1 cellular context compared by ENCODE assay signal in the genomic region with DNA sequence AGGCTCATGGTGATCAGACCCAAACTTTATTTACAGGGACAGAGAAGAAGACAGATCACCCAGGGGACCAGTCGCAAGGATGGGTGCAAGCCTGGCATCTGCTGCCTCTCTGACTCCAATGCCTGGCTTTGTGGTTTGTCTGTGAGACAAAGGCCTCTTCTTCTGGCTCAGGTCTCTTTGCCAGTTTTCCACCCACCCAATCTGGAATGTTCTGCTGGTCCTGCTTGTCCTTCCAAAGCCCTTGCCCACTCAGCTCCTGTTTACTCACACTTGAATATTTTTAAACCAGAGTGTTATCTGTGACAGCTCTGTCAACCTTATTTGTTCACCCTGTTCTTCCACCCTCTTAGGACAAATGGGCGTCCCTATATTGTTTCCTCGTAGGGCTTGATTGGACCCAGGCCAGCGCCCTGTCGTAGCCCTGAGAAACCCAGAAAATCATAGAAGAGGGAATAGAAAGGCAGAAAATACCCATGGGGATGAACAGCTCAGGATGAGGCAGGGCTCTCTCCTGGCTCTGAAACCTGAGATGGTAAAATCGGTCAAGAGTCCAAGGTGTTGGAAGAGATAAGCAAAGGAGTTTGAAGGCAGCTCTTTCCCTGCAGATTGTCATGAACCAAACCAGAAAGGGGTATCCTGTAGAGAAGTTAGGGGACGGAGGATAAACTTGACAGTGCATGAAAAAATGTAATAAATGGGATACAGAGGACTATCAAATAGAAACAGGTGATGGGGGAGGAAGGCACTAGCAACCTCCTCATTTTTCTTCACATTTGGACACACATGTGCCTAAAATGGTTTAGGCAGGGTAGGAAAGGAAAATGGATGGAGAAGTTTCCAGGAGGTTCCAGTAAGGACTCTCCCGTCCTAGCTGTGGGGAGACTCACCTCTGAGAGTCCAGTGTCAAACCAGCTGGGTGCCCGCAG.
TF ChIP-seq lines count a peak whose summit lies in the region.

No MANE protein-coding gene starts in this region.

TF ChIP-seq in K562, 482 proteins besides CTCF, POLR2A, EP300 and RAD21 (continues in another document):
- TF ChIP-seq, protein P1, sequence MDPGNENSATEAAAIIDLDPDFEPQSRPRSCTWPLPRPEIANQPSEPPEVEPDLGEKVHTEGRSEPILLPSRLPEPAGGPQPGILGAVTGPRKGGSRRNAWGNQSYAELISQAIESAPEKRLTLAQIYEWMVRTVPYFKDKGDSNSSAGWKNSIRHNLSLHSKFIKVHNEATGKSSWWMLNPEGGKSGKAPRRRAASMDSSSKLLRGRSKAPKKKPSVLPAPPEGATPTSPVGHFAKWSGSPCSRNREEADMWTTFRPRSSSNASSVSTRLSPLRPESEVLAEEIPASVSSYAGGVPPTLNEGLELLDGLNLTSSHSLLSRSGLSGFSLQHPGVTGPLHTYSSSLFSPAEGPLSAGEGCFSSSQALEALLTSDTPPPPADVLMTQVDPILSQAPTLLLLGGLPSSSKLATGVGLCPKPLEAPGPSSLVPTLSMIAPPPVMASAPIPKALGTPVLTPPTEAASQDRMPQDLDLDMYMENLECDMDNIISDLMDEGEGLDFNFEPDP (CRISPR knock-in tag; IDR thresholded peaks at IDR 0.05) = no peak
- TF ChIP-seq CHD1 (IDR thresholded peaks at IDR 0.05; ENCODE audit: low read length) (no peak), ZNF3 (CRISPR knock-in tag; IDR thresholded peaks at IDR 0.05) (no peak), NONO (IDR thresholded peaks at IDR 0.05; ENCODE audit: low read depth in 2 of 2, low read length in 1 of 2) (no peak), MLLT1 (IDR thresholded peaks at IDR 0.05) (no peak), ZNF79 (CRISPR knock-in tag; IDR thresholded peaks at IDR 0.05; ENCODE audit: low read depth) (no peak), LARP7 (IDR thresholded peaks at IDR 0.05) (no peak), PTRF (tag; IDR thresholded peaks at IDR 0.05) (no peak), PYGO2 (tag; IDR thresholded peaks at IDR 0.05) (no peak), ZC3H4 (CRISPR knock-in tag; IDR thresholded peaks at IDR 0.05; ENCODE audit: borderline replicate concordance) (no peak), HNRNPLL (IDR thresholded peaks at IDR 0.05; ENCODE audit: low read depth, low read length, poor library complexity, severe bottlenecking) (no peak), NFIC (IDR thresholded peaks at IDR 0.05) (peak; percentile 69), MTA2 (IDR thresholded peaks at IDR 0.05; ENCODE audit: low read depth) (peak; percentile 85), TBL1XR1 (IDR thresholded peaks at IDR 0.05; ENCODE audit: low read length in 2 of 2) (no peak), ZKSCAN8 (CRISPR knock-in tag; IDR thresholded peaks at IDR 0.05) (no peak), ZNF165 (CRISPR knock-in tag; IDR thresholded peaks at IDR 0.05; ENCODE audit: borderline replicate concordance) (no peak), HINFP (tag; conservative IDR thresholded peaks at IDR 0.05; ENCODE audit: low read depth) (no peak), SMARCE1 (IDR thresholded peaks at IDR 0.05) (peak; percentile 87), KAT2B (IDR thresholded peaks at IDR 0.05; ENCODE audit: low read depth, low read length) (no peak), KDM1A (IDR thresholded peaks at IDR 0.05) (peak; percentile 73 to 78; a peak in 3 of 4 replicates), NCOA2 (IDR thresholded peaks at IDR 0.05; ENCODE audit: partially characterized antibody in 2 of 2) (no peak), CBX1 (IDR thresholded peaks at IDR 0.05; ENCODE audit: low read depth) (no peak), ZNF217 (CRISPR knock-in tag; IDR thresholded peaks at IDR 0.05) (no peak), KLF16 (IDR thresholded peaks at IDR 0.05) (peak; percentile 40; the same call in 1 of the 2 replicates), ERF (CRISPR knock-in tag; IDR thresholded peaks at IDR 0.05) (no peak), ZNF407 (IDR thresholded peaks at IDR 0.05; ENCODE audit: low read depth) (no peak), YY1 (IDR thresholded peaks at IDR 0.05; ENCODE audit: borderline replicate concordance in 1 of 3, control insufficient read depth in 1 of 3, extremely low read depth in 1 of 3, insufficient read depth in 3 of 3, insufficient read length in 1 of 3, insufficient replicate concordance in 2 of 3, low read depth in 1 of 3, low read length in 2 of 3) (no peak), KLF13 (tag; IDR thresholded peaks at IDR 0.05; ENCODE audit: borderline replicate concordance, low read depth) (no peak), ZNF347 (CRISPR knock-in tag; IDR thresholded peaks at IDR 0.05; ENCODE audit: low read depth) (no peak), ZFP36 (IDR thresholded peaks at IDR 0.05; ENCODE audit: low read depth, low read length, partially characterized antibody) (no peak), BCLAF1 (IDR thresholded peaks at IDR 0.05; ENCODE audit: borderline replicate concordance in 1 of 2, control insufficient read depth in 1 of 2, low read depth in 2 of 2, low read length in 1 of 2) (no peak), NRF1 (conservative IDR thresholded peaks at IDR 0.05 in 1 of 2, IDR thresholded peaks at IDR 0.05 in 1 of 2) (no peak), FIP1L1 (IDR thresholded peaks at IDR 0.05; ENCODE audit: low read depth, low read length, poor library complexity, severe bottlenecking) (no peak), HMG20A (CRISPR knock-in tag; conservative IDR thresholded peaks at IDR 0.05) (no peak), HNRNPUL1 (IDR thresholded peaks at IDR 0.05; ENCODE audit: low read length) (no peak), ZNF445 (CRISPR knock-in tag; IDR thresholded peaks at IDR 0.05; ENCODE audit: low read depth) (no peak), ZFX (CRISPR knock-in tag; IDR thresholded peaks at IDR 0.05) (no peak)
- TF ChIP-seq, protein P2, sequence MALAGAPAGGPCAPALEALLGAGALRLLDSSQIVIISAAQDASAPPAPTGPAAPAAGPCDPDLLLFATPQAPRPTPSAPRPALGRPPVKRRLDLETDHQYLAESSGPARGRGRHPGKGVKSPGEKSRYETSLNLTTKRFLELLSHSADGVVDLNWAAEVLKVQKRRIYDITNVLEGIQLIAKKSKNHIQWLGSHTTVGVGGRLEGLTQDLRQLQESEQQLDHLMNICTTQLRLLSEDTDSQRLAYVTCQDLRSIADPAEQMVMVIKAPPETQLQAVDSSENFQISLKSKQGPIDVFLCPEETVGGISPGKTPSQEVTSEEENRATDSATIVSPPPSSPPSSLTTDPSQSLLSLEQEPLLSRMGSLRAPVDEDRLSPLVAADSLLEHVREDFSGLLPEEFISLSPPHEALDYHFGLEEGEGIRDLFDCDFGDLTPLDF (CRISPR knock-in tag; IDR thresholded peaks at IDR 0.05) = no peak
- TF ChIP-seq, protein P3, sequence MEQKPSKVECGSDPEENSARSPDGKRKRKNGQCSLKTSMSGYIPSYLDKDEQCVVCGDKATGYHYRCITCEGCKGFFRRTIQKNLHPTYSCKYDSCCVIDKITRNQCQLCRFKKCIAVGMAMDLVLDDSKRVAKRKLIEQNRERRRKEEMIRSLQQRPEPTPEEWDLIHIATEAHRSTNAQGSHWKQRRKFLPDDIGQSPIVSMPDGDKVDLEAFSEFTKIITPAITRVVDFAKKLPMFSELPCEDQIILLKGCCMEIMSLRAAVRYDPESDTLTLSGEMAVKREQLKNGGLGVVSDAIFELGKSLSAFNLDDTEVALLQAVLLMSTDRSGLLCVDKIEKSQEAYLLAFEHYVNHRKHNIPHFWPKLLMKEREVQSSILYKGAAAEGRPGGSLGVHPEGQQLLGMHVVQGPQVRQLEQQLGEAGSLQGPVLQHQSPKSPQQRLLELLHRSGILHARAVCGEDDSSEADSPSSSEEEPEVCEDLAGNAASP (IDR thresholded peaks at IDR 0.05) = no peak
- TF ChIP-seq, protein P4, sequence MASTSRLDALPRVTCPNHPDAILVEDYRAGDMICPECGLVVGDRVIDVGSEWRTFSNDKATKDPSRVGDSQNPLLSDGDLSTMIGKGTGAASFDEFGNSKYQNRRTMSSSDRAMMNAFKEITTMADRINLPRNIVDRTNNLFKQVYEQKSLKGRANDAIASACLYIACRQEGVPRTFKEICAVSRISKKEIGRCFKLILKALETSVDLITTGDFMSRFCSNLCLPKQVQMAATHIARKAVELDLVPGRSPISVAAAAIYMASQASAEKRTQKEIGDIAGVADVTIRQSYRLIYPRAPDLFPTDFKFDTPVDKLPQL (IDR thresholded peaks at IDR 0.05; ENCODE audit: extremely low read depth, insufficient read length) = no peak
